14 cellular contexts compared by ENCODE assay signal in the genomic region with DNA sequence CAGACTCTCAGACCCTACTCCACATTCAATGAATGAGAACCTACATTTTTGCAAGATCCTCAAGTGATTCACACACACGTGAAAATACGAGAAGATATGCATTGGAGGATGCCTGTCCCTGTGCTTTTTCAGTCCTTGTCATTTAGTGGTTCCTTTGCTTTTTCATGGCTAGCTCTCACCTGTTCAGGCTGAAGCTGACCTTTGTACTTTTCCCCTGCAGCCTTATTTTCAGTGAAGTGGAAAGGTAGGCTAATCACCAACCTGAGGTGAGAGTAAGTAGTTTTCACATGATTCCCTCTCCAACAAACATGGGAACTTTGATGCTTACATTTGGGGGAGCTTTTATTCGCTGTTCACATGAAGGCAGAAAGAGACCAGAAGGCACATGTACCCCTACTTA.
"Had no signal": no experiment of that assay in that cellular context is flagged by ENCODE, and none has a peak within 500 bp of the region (broad histone marks: within the 10 kb centered on the region; RNA-seq: fewer than 3 reads in every experiment).

No MANE protein-coding gene starts in this region.

- H3K9ac ChIP-seq: SK-N-SH had no signal

- H3K27me3 Mint-ChIP-seq: activated CD4-positive, alpha-beta T cell treated with anti-CD3 and anti-CD28 coated beads, Interleukin-2, amount 10 ng/mL, durations not matched to agents 7 days and 5 days; dendritic cell treated with granulocyte-macrophage colony-stimulating factor and Interleukin-4, amounts not matched to agents 40 ng/mL and 50 ng/mL, for 4 days; effector memory CD8-positive, alpha-beta T cell; natural killer cell treated with Interleukin-12 subunit alpha and Interleukin-12 subunit beta and Interleukin-15 and Interleukin-18, amount 100 ng/mL, for 72 hours had no signal

- H3K27ac ChIP-seq: brain microvascular endothelial cell had no signal

- H3K4me3 Mint-ChIP-seq: activated CD4-positive, alpha-beta T cell treated with anti-CD3 and anti-CD28 coated beads, Interleukin-2, amount 10 ng/mL, durations not matched to agents 7 days and 5 days; dendritic cell treated with granulocyte-macrophage colony-stimulating factor and Interleukin-4, amounts not matched to agents 40 ng/mL and 50 ng/mL, for 4 days; effector memory CD8-positive, alpha-beta T cell; natural killer cell treated with Interleukin-12 subunit alpha and Interleukin-12 subunit beta and Interleukin-15 and Interleukin-18, amount 100 ng/mL, for 72 hours; T-helper 1 cell treated with Interleukin-12 subunit alpha and Interleukin-12 subunit beta and Interleukin-4 antibody, amounts not matched to agents 30 μg/mL and 1 μg/mL, for 36 hours; WTC11 had no signal

- H3K36me3 Mint-ChIP-seq: activated naive CD4-positive, alpha-beta T cell treated with anti-CD3 and anti-CD28 coated beads, Interleukin-2, amount 50 U/mL, for 72 hours; WTC11 had no signal

- H3K9me3 ChIP-seq: gastroesophageal sphincter, SK-N-SH had no signal

- H3K36me3 ChIP-seq: brain microvascular endothelial cell had no signal

- H3K4me3 ChIP-seq: gastroesophageal sphincter had no signal

- H3K27me3 ChIP-seq: brain microvascular endothelial cell, gastroesophageal sphincter had no signal

- ATAC-seq: activated naive CD4-positive, alpha-beta T cell treated with anti-CD3 and anti-CD28 coated beads, Interleukin-2, amount 50 U/mL, for 72 hours; effector memory CD8-positive, alpha-beta T cell; gastroesophageal sphincter; natural killer cell treated with Interleukin-12 subunit alpha and Interleukin-12 subunit beta and Interleukin-15 and Interleukin-18, amount 100 ng/mL, for 72 hours; WTC11 had no signal

- DNase-seq: activated CD4-positive, alpha-beta T cell treated with anti-CD3 and anti-CD28 coated beads, Interleukin-2, amount 10 ng/mL, durations not matched to agents 7 days and 5 days; activated CD8-positive, alpha-beta memory T cell treated with anti-CD3 and anti-CD28 coated beads for 24 hours; brain microvascular endothelial cell; effector memory CD8-positive, alpha-beta T cell; hippocampal formation; SK-N-SH; stimulated activated CD4-positive, alpha-beta T cell treated with anti-CD3 and anti-CD28 coated beads, Interleukin-4, amount 100 ng/mL, for 4 hours; trophoblast cell had no signal

- H3K27ac Mint-ChIP-seq: activated CD4-positive, alpha-beta T cell treated with anti-CD3 and anti-CD28 coated beads, Interleukin-2, amount 10 ng/mL, durations not matched to agents 7 days and 5 days; activated naive CD4-positive, alpha-beta T cell treated with anti-CD3 and anti-CD28 coated beads, Interleukin-2, amount 50 U/mL, for 72 hours; dendritic cell treated with granulocyte-macrophage colony-stimulating factor and Interleukin-4, amounts not matched to agents 40 ng/mL and 50 ng/mL, for 4 days; natural killer cell treated with Interleukin-12 subunit alpha and Interleukin-12 subunit beta and Interleukin-15 and Interleukin-18, amount 100 ng/mL, for 72 hours; T-helper 1 cell treated with Interleukin-12 subunit alpha and Interleukin-12 subunit beta and Interleukin-4 antibody, amounts not matched to agents 30 μg/mL and 1 μg/mL, for 36 hours; WTC11 had no signal

- H3K9me3 Mint-ChIP-seq: activated CD4-positive, alpha-beta T cell treated with anti-CD3 and anti-CD28 coated beads, Interleukin-2, amount 10 ng/mL, durations not matched to agents 7 days and 5 days; activated naive CD4-positive, alpha-beta T cell treated with anti-CD3 and anti-CD28 coated beads, Interleukin-2, amount 50 U/mL, for 72 hours; dendritic cell treated with granulocyte-macrophage colony-stimulating factor and Interleukin-4, amounts not matched to agents 40 ng/mL and 50 ng/mL, for 4 days; effector memory CD8-positive, alpha-beta T cell; T-helper 1 cell treated with Interleukin-12 subunit alpha and Interleukin-12 subunit beta and Interleukin-4 antibody, amounts not matched to agents 30 μg/mL and 1 μg/mL, for 36 hours; WTC11 had no signal
